10 cellular contexts compared by ENCODE assay signal in genomic region chr7:28102778-28103177, GRCh38.
DNase-seq lines count a peak whose midpoint lies in the region; ATAC-seq and TF ChIP-seq lines count a peak whose summit lies in the region.
"Had no signal": no experiment of that assay in that cellular context is flagged by ENCODE, and none has a peak within 500 bp of the region (broad histone marks: within the 10 kb centered on the region; RNA-seq: fewer than 3 reads in every experiment).

No MANE protein-coding gene starts in this region.

- ATAC-seq in heart right ventricle (peak; percentile 22 to 81 (median 34)), GM19351 (IDR thresholded peaks at IDR 0.05; ENCODE audit: unreplicated experiment) (no peak), GM19397 (IDR thresholded peaks at IDR 0.05; ENCODE audit: unreplicated experiment) (no peak), GM18858 (IDR thresholded peaks at IDR 0.05; ENCODE audit: unreplicated experiment) (no peak), HG03378 (IDR thresholded peaks at IDR 0.05; ENCODE audit: unreplicated experiment) (no peak)
- ATAC-seq: foreskin keratinocyte had no signal

- H3K9me2 ChIP-seq in SK-N-SH: no peaks in the 10 kb centered on the region

- WGBS in SK-N-SH (ENCODE audit: low lambda C conversion rate): 83% methylated on average over 5 of the region's 5 CpGs
- WGBS in heart right ventricle, 2 donors: 57 to 67% methylated on average over 5 of the region's 5 CpGs

- TF ChIP-seq EP300 in SK-N-SH (IDR thresholded peaks at IDR 0.05; ENCODE audit: borderline replicate concordance in 1 of 2, low read depth in 1 of 2, low read length in 1 of 2): no peak

- no peaks in the 10 kb centered on the region for H4K20me1 ChIP-seq in SK-N-SH (ENCODE audit: insufficient read depth)

- H2AFZ ChIP-seq in SK-N-SH (ENCODE audit: low read depth): no peak overlapping the region

- intact Hi-C loops in heart right ventricle (cut with DNase I): loop anchor here in 5 of 10 donors (5.0 to 10.0 kb wide), 3 partner anchors 72 to 172 kb away; no protein-coding TSS in a partner anchor

- H3F3A ChIP-seq in SK-N-SH (replicated peaks; ENCODE audit: insufficient read depth): no peaks in the 10 kb centered on the region

- H3K79me2 ChIP-seq in SK-N-SH (ENCODE audit: insufficient read depth): no peaks in the 10 kb centered on the region

- H3K36me3 ChIP-seq in SK-N-SH (replicated peaks in 1 of 2; ENCODE audit: control insufficient read depth in 1 of 2, insufficient read depth in 2 of 2, low read length in 1 of 2): no peaks in the 10 kb centered on the region
- H3K36me3 ChIP-seq in heart right ventricle: no peaks in the 10 kb centered on the region

- H3K27me3 ChIP-seq in SK-N-SH (ENCODE audit: insufficient read depth) (no peaks in the 10 kb centered on the region), heart right ventricle (no peaks in the 10 kb centered on the region)
- H3K27me3 ChIP-seq: foreskin keratinocyte had no signal

- H3K4me1 ChIP-seq in SK-N-SH (ENCODE audit: control insufficient read depth in 1 of 2, insufficient read depth in 2 of 2, low read depth in 1 of 2, low read length in 1 of 2): peaks cover 0 to 2% of the 10 kb centered on the region in 2 experiments; a peak in 2 of 4 replicates
- H3K4me1 ChIP-seq in heart right ventricle: peaks cover under 1 to 63% (median 52%) of the 10 kb centered on the region in 9 donors

- H3K9me3 ChIP-seq in SK-N-SH (no peaks in the 10 kb centered on the region), heart right ventricle (no peaks in the 10 kb centered on the region)

- H3K27ac ChIP-seq in SK-N-SH (ENCODE audit: low read depth in 2 of 2, low read length in 1 of 2): no peak overlapping the region
- H3K27ac ChIP-seq in heart right ventricle: peak overlapping the region; percentile 37 to 93 (median 69)
- H3K27ac ChIP-seq: foreskin keratinocyte had no signal

- no peak for TF ChIP-seq CTCF in SK-N-SH (IDR thresholded peaks at IDR 0.05)
- no peak for TF ChIP-seq CTCF in heart right ventricle (IDR thresholded peaks at IDR 0.05)

- H3K9ac ChIP-seq in SK-N-SH: no peak overlapping the region

- no peak overlapping the region for H3K4me2 ChIP-seq in SK-N-SH

- no peak for TF ChIP-seq RAD21 in SK-N-SH (IDR thresholded peaks at IDR 0.05; ENCODE audit: low read length)

- DNase-seq in H4 (ENCODE audit: low spot score): peak; percentile 33
- DNase-seq in SK-N-SH: no peak
- no peak for DNase-seq in heart right ventricle
- peak; percentile 70 for DNase-seq in skeletal muscle cell (ENCODE audit: low read depth)
- DNase-seq: activated CD4-positive, alpha-beta T cell treated with anti-CD3 and anti-CD28 coated beads for 1 hour; foreskin keratinocyte had no signal

- POLR2A ChIA-PET in SK-N-SH (lab: Yijun Ruan, JAX): no interaction called here

- CTCF ChIA-PET in SK-N-SH (lab: Yijun Ruan, JAX): interaction anchor here (1.1 to 11.6 kb wide), 4 partner anchors 10 to 83 kb away, joined by 3 to 828 read pairs (median 8); no protein-coding TSS in a partner anchor

- no peak overlapping the region for H3K4me3 ChIP-seq in SK-N-SH (ENCODE audit: low read depth in 2 of 2, low read length in 1 of 2)
- H3K4me3 ChIP-seq in heart right ventricle: no peak overlapping the region
- H3K4me3 ChIP-seq in skeletal muscle cell (ENCODE audit: low read depth, low read length): no peak overlapping the region

TF ChIP-seq in SK-N-SH, 30 proteins besides CTCF, POLR2A, EP300 and RAD21:
- no peak for TF ChIP-seq ELF1 (IDR thresholded peaks at IDR 0.05)
- 0 out of 2 replicates have a peak, but pooled peaks have one; percentile 19 for TF ChIP-seq FOSL2 (IDR thresholded peaks at IDR 0.05; ENCODE audit: borderline replicate concordance, low read depth)
- no peak for TF ChIP-seq SMC3 (IDR thresholded peaks at IDR 0.05; ENCODE audit: low read depth, low read length)

Comparison
In these comparisons a context has a peak if more than half of its experiments do, and no peak if none do; other contexts are left out.
1. DNase-seq: peak in H4 (single experiment) and skeletal muscle cell (single experiment); none in SK-N-SH (single experiment) and heart right ventricle (0 of 2).
2. H3K27ac ChIP-seq: peak in heart right ventricle (10 of 10); none in SK-N-SH (0 of 2).
3. ATAC-seq: peak in heart right ventricle (8 of 8); none in GM19351 (single experiment), GM19397 (single experiment), GM18858 (single experiment) and HG03378 (single experiment).